Comparison of ENCODE assay signal across 19 cellular contexts in the genomic region with DNA sequence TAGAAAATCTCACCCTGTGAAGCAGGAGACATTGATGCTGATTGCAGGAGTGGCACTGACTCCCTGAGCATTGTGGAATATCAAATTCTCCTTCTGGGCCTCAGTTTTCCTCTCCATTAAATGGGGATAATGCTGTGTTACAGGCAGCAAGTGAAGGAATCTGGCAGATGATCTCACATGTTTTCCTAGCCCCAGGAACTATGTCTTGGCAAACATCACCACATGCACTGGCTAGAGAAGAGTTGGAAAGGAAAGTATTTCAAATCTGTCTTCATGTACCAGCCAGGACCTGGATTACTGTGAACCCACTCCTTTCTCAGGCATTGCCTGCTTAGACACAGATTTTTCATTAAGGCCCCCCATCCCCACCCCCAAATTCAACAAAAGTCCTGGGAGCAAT. TPM values are rescaled to one million over a fixed set of nuclear protein-coding genes. Genes with fewer than 3 reads are reported as not detected.
"Had no signal": no experiment of that assay in that cellular context is flagged by ENCODE, and none has a peak within 500 bp of the region (broad histone marks: within the 10 kb centered on the region; RNA-seq: fewer than 3 reads in every experiment).

No MANE protein-coding gene starts in this region.

- FAIRE-seq: islet of Langerhans had no signal

- H3K27ac ChIP-seq: adrenal gland, gastroesophageal sphincter, neural progenitor cell, suprapubic skin, WERI-Rb-1 had no signal

- H3K36me3 ChIP-seq: adrenal gland, gastroesophageal sphincter, neural progenitor cell, suprapubic skin, WERI-Rb-1 had no signal

- DNase-seq: activated CD8-positive, alpha-beta T cell treated with anti-CD3 and anti-CD28 coated beads for 36 hours; activated effector memory CD4-positive, alpha-beta T cell treated with anti-CD3 and anti-CD28 coated beads, Interleukin-2, amount 50 U/mL, for 16 hours; activated T-cell treated with anti-CD3 and anti-CD28 coated beads, Interleukin-2, amount 50 U/mL, for 4 hours; adrenal gland; central memory CD4-positive, alpha-beta T cell; cortex of kidney; effector memory CD4-positive, alpha-beta T cell; trophoblast cell; WERI-Rb-1 had no signal

- H3K9me3 ChIP-seq: adrenal gland, gastroesophageal sphincter, suprapubic skin had no signal

- H3K27me3 ChIP-seq: adrenal gland, gastroesophageal sphincter, neural progenitor cell, suprapubic skin had no signal

- H3K27ac Mint-ChIP-seq: activated CD8-positive, alpha-beta T cell treated with anti-CD3 and anti-CD28 coated beads for 36 hours; activated naive CD4-positive, alpha-beta T cell treated with anti-CD3 and anti-CD28 coated beads, Interleukin-2, amount 50 U/mL, for 24 hours; neural progenitor cell; stimulated activated naive CD8-positive, alpha-beta T cell treated with anti-CD3 and anti-CD28 coated beads, Interleukin-15, Interleukin-2, amounts not matched to agents 100 ng/mL and 50 ng/mL, for 24 hours had no signal

- H3K4me1 ChIP-seq: neural progenitor cell had no signal

- H3K4me2 ChIP-seq: neural progenitor cell had no signal

- H3K36me3 Mint-ChIP-seq: activated naive CD4-positive, alpha-beta T cell treated with anti-CD3 and anti-CD28 coated beads, Interleukin-2, amount 50 U/mL, for 24 hours; neural progenitor cell had no signal

- H3K9ac ChIP-seq: neural progenitor cell had no signal

- H3K4me3 ChIP-seq: adrenal gland, gastroesophageal sphincter, neural progenitor cell, suprapubic skin had no signal

- ATAC-seq: activated CD8-positive, alpha-beta T cell treated with anti-CD3 and anti-CD28 coated beads for 36 hours; activated T-cell treated with anti-CD3 and anti-CD28 coated beads, Interleukin-2, amount 50 U/mL, for 4 hours had no signal

- H2AFZ ChIP-seq: neural progenitor cell had no signal

- H3K4me3 Mint-ChIP-seq: activated CD8-positive, alpha-beta T cell treated with anti-CD3 and anti-CD28 coated beads for 36 hours; activated naive CD4-positive, alpha-beta T cell treated with anti-CD3 and anti-CD28 coated beads, Interleukin-2, amount 50 U/mL, for 24 hours; activated T-cell treated with anti-CD3 and anti-CD28 coated beads, Interleukin-2, amount 50 U/mL, for 4 hours; neural progenitor cell; stimulated activated naive CD8-positive, alpha-beta T cell treated with anti-CD3 and anti-CD28 coated beads, Interleukin-15, Interleukin-2, amounts not matched to agents 100 ng/mL and 50 ng/mL, for 24 hours had no signal

- H3K4me1 Mint-ChIP-seq: activated naive CD4-positive, alpha-beta T cell treated with anti-CD3 and anti-CD28 coated beads, Interleukin-2, amount 50 U/mL, for 24 hours; neural progenitor cell had no signal

- H3K9me3 Mint-ChIP-seq: activated CD8-positive, alpha-beta T cell treated with anti-CD3 and anti-CD28 coated beads for 36 hours; activated naive CD4-positive, alpha-beta T cell treated with anti-CD3 and anti-CD28 coated beads, Interleukin-2, amount 50 U/mL, for 24 hours; activated T-cell treated with anti-CD3 and anti-CD28 coated beads, Interleukin-2, amount 50 U/mL, for 4 hours; neural progenitor cell; stimulated activated naive CD8-positive, alpha-beta T cell treated with anti-CD3 and anti-CD28 coated beads, Interleukin-15, Interleukin-2, amounts not matched to agents 100 ng/mL and 50 ng/mL, for 24 hours had no signal

RNA-seq across cellular contexts. Expression of gene CCL8, which starts 13.6 kb away (rescaled TPM):
- total RNA-seq: activated CD8-positive, alpha-beta T cell treated with anti-CD3 and anti-CD28 coated beads for 36 hours; activated T-cell treated with anti-CD3 and anti-CD28 coated beads, Interleukin-2, amount 50 U/mL, for 4 hours; lung microvascular endothelial cell; osteocyte; pulmonary artery endothelial cell; T-helper 1 cell treated with Interleukin-12 subunit alpha and Interleukin-12 subunit beta and Interleukin-4 antibody, amounts not matched to agents 30 ng/mL and 1 ng/mL, for 36 hours had no signal

RNA-seq across cellular contexts. Expression of gene CCL11, which starts 20.1 kb away (rescaled TPM):
- total RNA-seq: activated CD8-positive, alpha-beta T cell treated with anti-CD3 and anti-CD28 coated beads for 36 hours; activated T-cell treated with anti-CD3 and anti-CD28 coated beads, Interleukin-2, amount 50 U/mL, for 4 hours; lung microvascular endothelial cell; osteocyte; pulmonary artery endothelial cell; suprapubic skin; T-helper 1 cell treated with Interleukin-12 subunit alpha and Interleukin-12 subunit beta and Interleukin-4 antibody, amounts not matched to agents 30 ng/mL and 1 ng/mL, for 36 hours had no signal

RNA-seq across cellular contexts. Expression of gene CCL7, which starts 35.6 kb away (rescaled TPM):
- total RNA-seq: activated CD8-positive, alpha-beta T cell treated with anti-CD3 and anti-CD28 coated beads for 36 hours; activated T-cell treated with anti-CD3 and anti-CD28 coated beads, Interleukin-2, amount 50 U/mL, for 4 hours; lung microvascular endothelial cell; osteocyte; T-helper 1 cell treated with Interleukin-12 subunit alpha and Interleukin-12 subunit beta and Interleukin-4 antibody, amounts not matched to agents 30 ng/mL and 1 ng/mL, for 36 hours had no signal

RNA-seq across cellular contexts. Expression of gene CCL2, which starts 50.5 kb away (rescaled TPM):
- total RNA-seq: activated CD8-positive, alpha-beta T cell treated with anti-CD3 and anti-CD28 coated beads for 36 hours had no signal

RNA-seq across cellular contexts. Expression of gene CCL13, which starts 50.7 kb away (rescaled TPM):
- total RNA-seq: activated CD8-positive, alpha-beta T cell treated with anti-CD3 and anti-CD28 coated beads for 36 hours; activated T-cell treated with anti-CD3 and anti-CD28 coated beads, Interleukin-2, amount 50 U/mL, for 4 hours; lung microvascular endothelial cell; osteocyte; pulmonary artery endothelial cell; T-helper 1 cell treated with Interleukin-12 subunit alpha and Interleukin-12 subunit beta and Interleukin-4 antibody, amounts not matched to agents 30 ng/mL and 1 ng/mL, for 36 hours had no signal
